In genomic region chr21:32306021-32306780, GRCh38 we compare ENCODE assay signal across 12 cellular contexts. TPM values are rescaled to one million over a fixed set of nuclear protein-coding genes. Genes with fewer than 3 reads are reported as not detected.
DNase-seq lines count a peak whose midpoint lies in the region; ATAC-seq and TF ChIP-seq lines count a peak whose summit lies in the region.
"Had no signal": no experiment of that assay in that cellular context is flagged by ENCODE, and none has a peak within 500 bp of the region (broad histone marks: within the 10 kb centered on the region; RNA-seq: fewer than 3 reads in every experiment).

No MANE protein-coding gene starts in this region.

- no peaks in the 10 kb centered on the region for H3K27me3 ChIP-seq in WERI-Rb-1 (ENCODE audit: insufficient read depth, low read depth, severe bottlenecking)
- no peaks in the 10 kb centered on the region for H3K27me3 ChIP-seq in osteoblast (ENCODE audit: insufficient read depth, low read length)
- H3K27me3 ChIP-seq: pancreas had no signal

- H3K79me2 ChIP-seq in osteoblast (ENCODE audit: insufficient read depth, low read length) = no peaks in the 10 kb centered on the region

- peak overlapping the region; percentile 66 for H3K27ac Mint-ChIP-seq in glutamatergic neuron (ENCODE audit: unreplicated experiment)
- H3K27ac Mint-ChIP-seq: activated T-helper 2 cell treated with anti-CD3 and anti-CD28 coated beads, Interferon-gamma antibody, Interleukin-2, Interleukin-4, amounts not matched to agents 10 μg/mL and 5 μg/mL and 100 μg/mL, durations not matched to agents 14 hours and 24 hours and 36 hours; T-helper 1 cell treated with Interleukin-12 subunit alpha and Interleukin-12 subunit beta and Interleukin-4 antibody, amounts not matched to agents 30 μg/mL and 1 μg/mL, for 36 hours had no signal

- H3K36me3 ChIP-seq in WERI-Rb-1 (no peaks in the 10 kb centered on the region; the same call in none of the 2 replicates), osteoblast (ENCODE audit: insufficient read depth, low read length) (peaks cover 23% of the 10 kb centered on the region)

- peak; percentile 40; the same call in 2 of the 3 replicates for TF ChIP-seq CTCF in GM12872 (IDR thresholded peaks at IDR 0.05; ENCODE audit: insufficient read depth, low read depth, low read length)
- TF ChIP-seq CTCF in WERI-Rb-1 (IDR thresholded peaks at IDR 0.05; ENCODE audit: low read depth, low read length) = peak; percentile 80
- TF ChIP-seq CTCF in glutamatergic neuron (IDR thresholded peaks at IDR 0.05; ENCODE audit: partially characterized antibody, unreplicated experiment) = peak; percentile 46
- peak; percentile 29 for TF ChIP-seq CTCF in osteoblast (IDR thresholded peaks at IDR 0.05; ENCODE audit: extremely low read depth, low read depth, low read length)

- H3K36me3 Mint-ChIP-seq in glutamatergic neuron (ENCODE audit: unreplicated experiment) = no peaks in the 10 kb centered on the region

- no peaks in the 10 kb centered on the region for H4K20me1 ChIP-seq in osteoblast (ENCODE audit: insufficient read depth, low read length)

- H3K9me3 ChIP-seq in WERI-Rb-1 (ENCODE audit: severe bottlenecking) (no peaks in the 10 kb centered on the region), osteoblast (ENCODE audit: low read depth, low read length) (no peaks in the 10 kb centered on the region)
- H3K9me3 ChIP-seq: pancreas had no signal

- H3K27me3 Mint-ChIP-seq in glutamatergic neuron (ENCODE audit: unreplicated experiment) = no peaks in the 10 kb centered on the region

- ATAC-seq in GM19395 (IDR thresholded peaks at IDR 0.05; ENCODE audit: unreplicated experiment) (no peak), HG02852 (IDR thresholded peaks at IDR 0.05; ENCODE audit: unreplicated experiment) (no peak)
- ATAC-seq: pancreas had no signal

- peaks cover 5% of the 10 kb centered on the region for H3K9me3 Mint-ChIP-seq in glutamatergic neuron (ENCODE audit: unreplicated experiment)
- H3K9me3 Mint-ChIP-seq: activated T-helper 2 cell treated with anti-CD3 and anti-CD28 coated beads, Interferon-gamma antibody, Interleukin-2, Interleukin-4, amounts not matched to agents 10 μg/mL and 5 μg/mL and 100 μg/mL, durations not matched to agents 14 hours and 24 hours and 36 hours; T-helper 1 cell treated with Interleukin-12 subunit alpha and Interleukin-12 subunit beta and Interleukin-4 antibody, amounts not matched to agents 30 μg/mL and 1 μg/mL, for 36 hours had no signal

- peak; percentile 50 for DNase-seq in WERI-Rb-1
- DNase-seq in glutamatergic neuron = peak; percentile 71
- DNase-seq in osteoblast (ENCODE audit: insufficient read length, low spot score, missing footprints) = peak; percentile 61
- no peak for DNase-seq in NCI-H524 treated with DMSO at 0.1 percent for 48 hours (lab: John Stamatoyannopoulos, UW)
- DNase-seq in NCI-H1417 (lab: John Stamatoyannopoulos, UW) = no peak
- DNase-seq: NCI-H2171, pancreas had no signal

- H2AFZ ChIP-seq in osteoblast (ENCODE audit: low read length) = no peak overlapping the region

- H3K4me2 ChIP-seq in osteoblast (ENCODE audit: insufficient read depth, low read length) = no peak overlapping the region

- H3K4me3 ChIP-seq in WERI-Rb-1 (ENCODE audit: low read depth, low read length) (no peak overlapping the region), osteoblast (ENCODE audit: insufficient read depth, low read length) (no peak overlapping the region)
- H3K4me3 ChIP-seq: pancreas had no signal

- no peak overlapping the region for H3K4me3 Mint-ChIP-seq in glutamatergic neuron (ENCODE audit: unreplicated experiment)
- H3K4me3 Mint-ChIP-seq: T-helper 1 cell treated with Interleukin-12 subunit alpha and Interleukin-12 subunit beta and Interleukin-4 antibody, amounts not matched to agents 30 μg/mL and 1 μg/mL, for 36 hours had no signal

- H3K4me1 Mint-ChIP-seq in glutamatergic neuron (ENCODE audit: low read depth, unreplicated experiment) = peaks cover 14% of the 10 kb centered on the region

- H3K4me1 ChIP-seq in osteoblast (ENCODE audit: insufficient read depth, low read length) = no peaks in the 10 kb centered on the region
- H3K4me1 ChIP-seq: pancreas had no signal

- no peak overlapping the region for H3K27ac ChIP-seq in WERI-Rb-1
- no peak overlapping the region for H3K27ac ChIP-seq in osteoblast (ENCODE audit: low read depth, low read length)
- H3K27ac ChIP-seq: pancreas had no signal

RNA-seq across cellular contexts. Expression of gene MRAP, which starts 7.5 kb away (rescaled TPM):
- total RNA-seq in glutamatergic neuron (ENCODE audit: unreplicated experiment) (not detected), osteoblast (0.59 and 0.72 TPM in 2 replicates)
- total RNA-seq: activated T-helper 2 cell treated with anti-CD3 and anti-CD28 coated beads, Interferon-gamma antibody, Interleukin-2, Interleukin-4, amounts not matched to agents 10 μg/mL and 5 μg/mL and 100 μg/mL, durations not matched to agents 14 hours and 24 hours and 36 hours had no signal

RNA-seq across cellular contexts. Expression of gene MIS18A, which starts 27.4 kb away (rescaled TPM):
- 12.6 TPM for total RNA-seq in glutamatergic neuron (ENCODE audit: unreplicated experiment)
- 3.8 and 4.3 TPM in 2 replicates for total RNA-seq in osteoblast

Comparison
In these comparisons a context has a peak if more than half of its experiments do, and no peak if none do; other contexts are left out.
1. CTCF ChIP-seq: peak in every context shown above with its lines; median percentile 80 in WERI-Rb-1; 46 in glutamatergic neuron; 40 in GM12872; 29 in osteoblast.
2. DNase-seq: peak in WERI-Rb-1 (single experiment), glutamatergic neuron (single experiment) and osteoblast (single experiment); none in NCI-H524 treated with DMSO at 0.1 percent for 48 hours (single experiment) and NCI-H1417 (0 of 3).